Comparison of ENCODE assay signal across 1 cellular context in genomic region chr7:13849528-13849892, GRCh38.
TF ChIP-seq lines count a peak whose summit lies in the region.

No MANE protein-coding gene starts in this region.

TF ChIP-seq in K562, 482 proteins besides CTCF, POLR2A, EP300 and RAD21 (continued from another document and continues in another):
- TF ChIP-seq MITF (IDR thresholded peaks at IDR 0.05) (no peak), BCLAF1 (IDR thresholded peaks at IDR 0.05; ENCODE audit: borderline replicate concordance in 1 of 2, control insufficient read depth in 1 of 2, low read depth in 2 of 2, low read length in 1 of 2) (no peak), RREB1 (CRISPR knock-in tag; IDR thresholded peaks at IDR 0.05) (no peak), PHB2 (IDR thresholded peaks at IDR 0.05; ENCODE audit: low read depth) (no peak), BCL6 (CRISPR knock-in tag; IDR thresholded peaks at IDR 0.05) (peak; percentile 69; the same call in 1 of the 2 replicates), CREB5 (CRISPR knock-in tag; IDR thresholded peaks at IDR 0.05) (no peak), ID3 (CRISPR knock-in tag; IDR thresholded peaks at IDR 0.05) (0 out of 2 replicates have a peak, but pooled peaks have one; percentile 53), ID3 (tag; IDR thresholded peaks at IDR 0.05) (peak; percentile 77; the same call in 1 of the 2 replicates), ZNF121 (CRISPR knock-in tag; conservative IDR thresholded peaks at IDR 0.05) (no peak), ZNF274 (IDR thresholded peaks at IDR 0.05; ENCODE audit: borderline replicate concordance, low read depth, low read length) (no peak), BRF2 (IDR thresholded peaks at IDR 0.05; ENCODE audit: borderline replicate concordance, insufficient read depth, insufficient read length) (no peak), CAMTA2 (CRISPR knock-in tag; conservative IDR thresholded peaks at IDR 0.05) (no peak), FOXJ3 (CRISPR knock-in tag; IDR thresholded peaks at IDR 0.05) (no peak), SNAPC5 (CRISPR knock-in tag; IDR thresholded peaks at IDR 0.05) (no peak; the same call in 1 of the 2 replicates), ZNF431 (CRISPR knock-in tag; IDR thresholded peaks at IDR 0.05) (no peak), ILK (tag; IDR thresholded peaks at IDR 0.05; ENCODE audit: borderline replicate concordance, low read depth) (peak; percentile 89; the same call in 1 of the 2 replicates), NCOA2 (IDR thresholded peaks at IDR 0.05; ENCODE audit: partially characterized antibody in 2 of 2) (no peak), FOXO4 (CRISPR knock-in tag; IDR thresholded peaks at IDR 0.05) (peak; percentile 78; the same call in 1 of the 2 replicates), ZNF197 (CRISPR knock-in tag; IDR thresholded peaks at IDR 0.05; ENCODE audit: low read depth) (0 out of 2 replicates have a peak, but pooled peaks have one; percentile 45), RFX7 (CRISPR knock-in tag; IDR thresholded peaks at IDR 0.05) (no peak), ZBTB2 (IDR thresholded peaks at IDR 0.05) (no peak), GABPB1 (CRISPR knock-in tag; IDR thresholded peaks at IDR 0.05) (no peak), E2F4 (CRISPR knock-in tag; IDR thresholded peaks at IDR 0.05; ENCODE audit: low read depth) (no peak), THAP7 (CRISPR knock-in tag; IDR thresholded peaks at IDR 0.05) (no peak), PPARD (CRISPR knock-in tag; IDR thresholded peaks at IDR 0.05) (no peak), ZBTB26 (CRISPR knock-in tag; IDR thresholded peaks at IDR 0.05) (peak; percentile 82), ZNF253 (CRISPR knock-in tag; conservative IDR thresholded peaks at IDR 0.05) (0 out of 2 replicates have a peak, but pooled peaks have one; percentile 24), ZNF668 (CRISPR knock-in tag; IDR thresholded peaks at IDR 0.05) (peak; percentile 72; the same call in 1 of the 2 replicates), ZBTB7A (IDR thresholded peaks at IDR 0.05; ENCODE audit: borderline replicate concordance, control insufficient read depth, low read depth, low read length) (no peak)
